30 cellular contexts compared by ENCODE assay signal in the genomic region with DNA sequence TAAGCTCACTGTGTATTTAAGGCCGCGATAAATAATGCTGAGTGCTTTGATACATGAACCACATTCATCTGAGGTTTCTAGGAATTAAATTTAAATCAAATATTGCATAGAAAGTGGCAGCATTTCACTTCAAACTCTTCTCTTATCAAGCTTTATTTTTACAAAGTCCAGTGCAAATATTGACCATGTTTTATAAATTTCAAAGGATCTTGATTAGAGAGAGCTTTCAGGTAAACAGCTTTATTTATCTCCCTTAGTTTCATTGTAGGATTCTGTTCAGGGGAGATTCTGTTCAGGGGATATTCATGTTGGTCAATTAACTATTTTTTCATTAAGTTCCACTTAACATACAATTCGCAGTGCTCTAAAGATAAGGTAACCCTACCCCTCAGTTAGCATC.
"Had no signal": no experiment of that assay in that cellular context is flagged by ENCODE, and none has a peak within 500 bp of the region (broad histone marks: within the 10 kb centered on the region; RNA-seq: fewer than 3 reads in every experiment).

No MANE protein-coding gene starts in this region.

- H3K4me1 ChIP-seq: colonic mucosa, esophagus muscularis mucosa, foreskin keratinocyte, gastroesophageal sphincter, heart left ventricle, psoas muscle, spleen, tibial nerve, upper lobe of right lung, uterus had no signal

- H3K27ac ChIP-seq: colonic mucosa, esophagus muscularis mucosa, foreskin keratinocyte, gastroesophageal sphincter, heart left ventricle, hepatocyte, ovary, psoas muscle, skin epidermis, spleen, thoracic aorta, tibial nerve, upper lobe of right lung, uterus had no signal

- H3K4me1 Mint-ChIP-seq: mesothelial cell of epicardium; naive B cell; stimulated activated naive B cell treated with anti-CD40 and anti-IgM and Interleukin-4, amounts not matched to agents 10 μg/mL and 1 μg/mL and 100 μg/mL, for 72 hours had no signal

- H3K4me3 Mint-ChIP-seq: dendritic cell treated with granulocyte-macrophage colony-stimulating factor and Interleukin-4, amounts not matched to agents 40 ng/mL and 50 ng/mL, for 4 days; mesothelial cell of epicardium; naive B cell; natural killer cell treated with Interleukin-12 subunit alpha and Interleukin-12 subunit beta and Interleukin-15 and Interleukin-18, amount 100 ng/mL, for 72 hours; neural crest cell; stimulated activated naive B cell treated with anti-CD40 and anti-IgM and Interleukin-4, amounts not matched to agents 10 μg/mL and 1 μg/mL and 100 μg/mL, for 72 hours; stimulated activated naive CD8-positive, alpha-beta T cell treated with anti-CD3 and anti-CD28 coated beads, Interleukin-15, Interleukin-2, amounts not matched to agents 100 ng/mL and 50 ng/mL, for 24 hours had no signal

- H3K79me2 ChIP-seq: hepatocyte had no signal

- H3K27me3 ChIP-seq: colonic mucosa, esophagus muscularis mucosa, foreskin keratinocyte, gastroesophageal sphincter, heart left ventricle, hepatocyte, ovary, tibial nerve, upper lobe of right lung, uterus had no signal

- H3K9me3 Mint-ChIP-seq: dendritic cell treated with granulocyte-macrophage colony-stimulating factor and Interleukin-4, amounts not matched to agents 40 ng/mL and 50 ng/mL, for 4 days; natural killer cell treated with Interleukin-12 subunit alpha and Interleukin-12 subunit beta and Interleukin-15 and Interleukin-18, amount 100 ng/mL, for 72 hours; neural crest cell; stimulated activated naive B cell treated with anti-CD40 and anti-IgM and Interleukin-4, amounts not matched to agents 10 μg/mL and 1 μg/mL and 100 μg/mL, for 72 hours; stimulated activated naive CD8-positive, alpha-beta T cell treated with anti-CD3 and anti-CD28 coated beads, Interleukin-15, Interleukin-2, amounts not matched to agents 100 ng/mL and 50 ng/mL, for 24 hours had no signal

- H3K27ac Mint-ChIP-seq: dendritic cell treated with granulocyte-macrophage colony-stimulating factor and Interleukin-4, amounts not matched to agents 40 ng/mL and 50 ng/mL, for 4 days; mesothelial cell of epicardium; naive B cell; natural killer cell treated with Interleukin-12 subunit alpha and Interleukin-12 subunit beta and Interleukin-15 and Interleukin-18, amount 100 ng/mL, for 72 hours; stimulated activated naive B cell treated with anti-CD40 and anti-IgM and Interleukin-4, amounts not matched to agents 10 μg/mL and 1 μg/mL and 100 μg/mL, for 72 hours; stimulated activated naive CD8-positive, alpha-beta T cell treated with anti-CD3 and anti-CD28 coated beads, Interleukin-15, Interleukin-2, amounts not matched to agents 100 ng/mL and 50 ng/mL, for 24 hours had no signal

- H2AFZ ChIP-seq: hepatocyte had no signal

- H3K4me3 ChIP-seq: colonic mucosa, esophagus muscularis mucosa, gastroesophageal sphincter, heart left ventricle, hepatocyte, mucosa of descending colon, ovary, psoas muscle, skin epidermis, spleen, thoracic aorta, tibial nerve, upper lobe of right lung, uterus had no signal

- H3K27me3 Mint-ChIP-seq: naive B cell; stimulated activated naive B cell treated with anti-CD40 and anti-IgM and Interleukin-4, amounts not matched to agents 10 μg/mL and 1 μg/mL and 100 μg/mL, for 72 hours; stimulated activated naive CD8-positive, alpha-beta T cell treated with anti-CD3 and anti-CD28 coated beads, Interleukin-15, Interleukin-2, amounts not matched to agents 100 ng/mL and 50 ng/mL, for 24 hours had no signal

- H3K4me2 ChIP-seq: hepatocyte had no signal

- DNase-seq: colonic mucosa; effector CD8-positive, alpha-beta T cell; foreskin keratinocyte; heart left ventricle; kidney; mesenchymal stem cell; mucosa of descending colon; naive B cell; occipital lobe; ovary; posterior cingulate gyrus; psoas muscle; right cardiac atrium; spleen; stimulated activated naive B cell treated with anti-CD40 and anti-IgM and Interleukin-4, amounts not matched to agents 10 μg/mL and 1 μg/mL and 100 μg/mL, for 72 hours; upper lobe of right lung; uterus had no signal

- H3K36me3 ChIP-seq: colonic mucosa, esophagus muscularis mucosa, gastroesophageal sphincter, heart left ventricle, ovary, spleen, thoracic aorta, tibial nerve, upper lobe of right lung, uterus had no signal

- H3K36me3 Mint-ChIP-seq: mesothelial cell of epicardium; naive B cell; natural killer cell treated with Interleukin-12 subunit alpha and Interleukin-12 subunit beta and Interleukin-15 and Interleukin-18, amount 100 ng/mL, for 72 hours; stimulated activated naive B cell treated with anti-CD40 and anti-IgM and Interleukin-4, amounts not matched to agents 10 μg/mL and 1 μg/mL and 100 μg/mL, for 72 hours had no signal

- ATAC-seq: foreskin keratinocyte; gastroesophageal sphincter; heart left ventricle; left lobe of liver; mucosa of descending colon; natural killer cell treated with Interleukin-12 subunit alpha and Interleukin-12 subunit beta and Interleukin-15 and Interleukin-18, amount 100 ng/mL, for 72 hours; psoas muscle; right cardiac atrium; stimulated activated naive B cell treated with anti-CD40 and anti-IgM and Interleukin-4, amounts not matched to agents 10 μg/mL and 1 μg/mL and 100 μg/mL, for 72 hours; upper lobe of right lung had no signal

- H3K9me3 ChIP-seq: colonic mucosa, esophagus muscularis mucosa, gastroesophageal sphincter, mucosa of descending colon, ovary, psoas muscle, spleen, thoracic aorta, tibial nerve, upper lobe of right lung, uterus had no signal

- FAIRE-seq: endothelial cell of umbilical vein, kidney had no signal
